16 cellular contexts compared by ENCODE assay signal in the genomic region with DNA sequence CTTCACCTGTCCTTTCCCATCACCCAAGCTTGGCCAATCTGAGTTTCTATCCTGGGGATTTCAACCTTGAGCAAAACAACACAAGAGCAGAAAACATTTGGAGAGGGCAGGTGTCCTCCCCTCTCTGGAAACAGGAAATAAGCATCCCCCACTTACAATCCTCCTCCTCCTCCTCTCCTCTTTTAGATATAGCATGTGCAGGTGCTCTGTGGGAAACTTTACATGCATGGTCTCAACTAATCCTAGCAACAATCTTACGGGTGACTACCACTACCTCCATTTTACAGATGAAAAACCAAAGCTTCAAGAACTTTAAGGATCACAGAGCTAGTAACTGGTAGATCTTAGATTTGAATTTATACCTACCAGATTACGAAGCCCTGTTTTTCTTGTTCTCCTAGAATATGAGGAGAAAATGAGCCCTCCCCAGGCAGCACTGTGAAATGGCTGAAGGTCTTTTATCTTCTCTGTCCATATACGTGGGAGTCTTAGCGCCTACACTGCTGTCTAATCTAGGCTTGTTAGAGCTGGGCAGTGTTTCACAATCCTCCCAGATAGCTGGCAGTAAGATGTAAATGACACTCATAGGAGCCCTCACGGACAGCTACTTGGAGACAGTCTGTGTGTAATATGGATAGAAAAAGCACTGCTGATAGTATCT.
DNase-seq lines count a peak whose midpoint lies in the region; ATAC-seq and TF ChIP-seq lines count a peak whose summit lies in the region.
"Had no signal": no experiment of that assay in that cellular context is flagged by ENCODE, and none has a peak within 500 bp of the region (broad histone marks: within the 10 kb centered on the region; RNA-seq: fewer than 3 reads in every experiment).

No MANE protein-coding gene starts in this region.

- no peak overlapping the region for H3K4me3 Mint-ChIP-seq in T-helper 1 cell treated with Interleukin-12 subunit alpha and Interleukin-12 subunit beta and Interleukin-4 antibody, amounts not matched to agents 30 μg/mL and 1 μg/mL, for 36 hours
- H3K4me3 Mint-ChIP-seq: activated naive CD4-positive, alpha-beta T cell treated with anti-CD3 and anti-CD28 coated beads, Interleukin-2, amount 50 U/mL, for 24 hours; GM23338; naive thymus-derived CD8-positive, alpha-beta T cell had no signal

- H3K9me3 Mint-ChIP-seq in T-helper 1 cell treated with Interleukin-12 subunit alpha and Interleukin-12 subunit beta and Interleukin-4 antibody, amounts not matched to agents 30 μg/mL and 1 μg/mL, for 36 hours, result no peaks in the 10 kb centered on the region
- H3K9me3 Mint-ChIP-seq: activated naive CD4-positive, alpha-beta T cell treated with anti-CD3 and anti-CD28 coated beads, Interleukin-2, amount 50 U/mL, for 24 hours; GM23338; naive thymus-derived CD8-positive, alpha-beta T cell had no signal

- intact Hi-C loops in spleen (cut with DNase I; ENCODE audit: low total_unique reads), result no loop called here

- H3K4me1 Mint-ChIP-seq in T-helper 1 cell treated with Interleukin-12 subunit alpha and Interleukin-12 subunit beta and Interleukin-4 antibody, amounts not matched to agents 30 μg/mL and 1 μg/mL, for 36 hours (ENCODE audit: low read depth), result peaks cover 26% of the 10 kb centered on the region

- no peaks in the 10 kb centered on the region for H3K36me3 Mint-ChIP-seq in T-helper 1 cell treated with Interleukin-12 subunit alpha and Interleukin-12 subunit beta and Interleukin-4 antibody, amounts not matched to agents 30 μg/mL and 1 μg/mL, for 36 hours (ENCODE audit: low read depth)
- H3K36me3 Mint-ChIP-seq: activated naive CD4-positive, alpha-beta T cell treated with anti-CD3 and anti-CD28 coated beads, Interleukin-2, amount 50 U/mL, for 24 hours; naive thymus-derived CD8-positive, alpha-beta T cell had no signal

- H3K27me3 Mint-ChIP-seq in T-helper 1 cell treated with Interleukin-12 subunit alpha and Interleukin-12 subunit beta and Interleukin-4 antibody, amounts not matched to agents 30 μg/mL and 1 μg/mL, for 36 hours (ENCODE audit: low read depth), result no peaks in the 10 kb centered on the region
- H3K27me3 Mint-ChIP-seq: activated naive CD4-positive, alpha-beta T cell treated with anti-CD3 and anti-CD28 coated beads, Interleukin-2, amount 50 U/mL, for 24 hours had no signal

- 35% methylated on average over 5 of the region's 5 CpGs for WGBS in thymus
- WGBS in spleen, 5 donors, result 53 to 71% (median 58%) methylated on average over 5 of the region's 5 CpGs

- TF ChIP-seq CTCF in fibroblast of villous mesenchyme (IDR thresholded peaks at IDR 0.05; ENCODE audit: insufficient read depth, low read depth, low read length) (no peak), GM10266 (IDR thresholded peaks at IDR 0.05; ENCODE audit: control insufficient read depth, insufficient read depth, low read depth, missing control alignments) (no peak), spleen (IDR thresholded peaks at IDR 0.05 in 8 of 11, conservative IDR thresholded peaks at IDR 0.05 in 3 of 11) (no peak)

- H3K36me3 ChIP-seq in thymus (ENCODE audit: control insufficient read depth, insufficient read depth) (no peaks in the 10 kb centered on the region), spleen (no peaks in the 10 kb centered on the region)

- H3K4me1 ChIP-seq in thymus (ENCODE audit: control insufficient read depth, insufficient read depth, low read length) (peaks cover 75% of the 10 kb centered on the region), spleen (peaks cover 0 to 41% (median 24%) of the 10 kb centered on the region in 6 donors)

- H3K27ac Mint-ChIP-seq in T-helper 1 cell treated with Interleukin-12 subunit alpha and Interleukin-12 subunit beta and Interleukin-4 antibody, amounts not matched to agents 30 μg/mL and 1 μg/mL, for 36 hours, result peak overlapping the region; percentile 57
- H3K27ac Mint-ChIP-seq: activated naive CD4-positive, alpha-beta T cell treated with anti-CD3 and anti-CD28 coated beads, Interleukin-2, amount 50 U/mL, for 24 hours; GM23338 had no signal

- H3K27ac ChIP-seq in thymus (ENCODE audit: low read depth) (peak overlapping the region; percentile 43), spleen (peak overlapping the region in 3 of 8 donors; percentile 1 to 42 (median 28))
- H3K27ac ChIP-seq: coronary artery had no signal

- H3K9me3 ChIP-seq in thymus (ENCODE audit: control insufficient read depth) (no peaks in the 10 kb centered on the region), spleen (no peaks in the 10 kb centered on the region)

- ATAC-seq in HG02852 (IDR thresholded peaks at IDR 0.05; ENCODE audit: unreplicated experiment), result no peak
- ATAC-seq: GM23338; naive thymus-derived CD8-positive, alpha-beta T cell; sciatic nerve had no signal

- H3K4me3 ChIP-seq in fibroblast of villous mesenchyme (ENCODE audit: low read depth, low read length) (no peak overlapping the region), thymus (ENCODE audit: low read length) (no peak overlapping the region), spleen (no peak overlapping the region)
- H3K4me3 ChIP-seq: coronary artery, GM23338 had no signal

- DNase-seq in T-helper 1 cell, result no peak
- peak; percentile 22 for DNase-seq in RPMI7951 (ENCODE audit: low read depth)
- peak; percentile 44 for DNase-seq in fibroblast of villous mesenchyme (ENCODE audit: low read depth)
- no peak for DNase-seq in GM10266 (ENCODE audit: extremely low spot score)
- no peak for DNase-seq in spleen
- DNase-seq: islet precursor cell; naive thymus-derived CD8-positive, alpha-beta T cell; NCI-H187 treated with DMSO at 0.1 percent for 48 hours; NK-92 treated with Interleukin-12 subunit alpha and Interleukin-12 subunit beta, amount 100 ng/mL, for 24 hours had no signal

- TF ChIP-seq POLR2A in spleen (IDR thresholded peaks at IDR 0.05), result no peak

- H3K27me3 ChIP-seq in thymus (ENCODE audit: control insufficient read depth, insufficient read depth) (no peaks in the 10 kb centered on the region), spleen (replicated peaks in 1 of 7) (no peaks in the 10 kb centered on the region)

Comparison
In these comparisons a context has a peak if more than half of its experiments do, and no peak if none do; other contexts are left out.
1. DNase-seq: peak in RPMI7951 (single experiment) and fibroblast of villous mesenchyme (single experiment); none in T-helper 1 cell (0 of 5), GM10266 (single experiment) and spleen (single experiment).